In genomic region chr6:90096818-90097217, GRCh38 we compare ENCODE assay signal across 18 cellular contexts.
A peak's percentile ranks its signal among the peaks of the same experiment; 100 is the strongest.
DNase-seq lines count a peak whose midpoint lies in the region; ATAC-seq and TF ChIP-seq lines count a peak whose summit lies in the region.
"Had no signal": no experiment of that assay in that cellular context is flagged by ENCODE, and none has a peak within 500 bp of the region (broad histone marks: within the 10 kb centered on the region; RNA-seq: fewer than 3 reads in every experiment).

No MANE protein-coding gene starts in this region.

- no peak for ATAC-seq in CD8-positive, alpha-beta T cell
- no peak for ATAC-seq in RWPE2 (ENCODE audit: low read depth)
- ATAC-seq in GM19455 (IDR thresholded peaks at IDR 0.05; ENCODE audit: unreplicated experiment): no peak
- ATAC-seq: left ventricle myocardium superior had no signal

- TF ChIP-seq EP300 in esophagus muscularis mucosa (IDR thresholded peaks at IDR 0.05): no peak

- H3K36me3 Mint-ChIP-seq in CD8-positive, alpha-beta T cell: no peaks in the 10 kb centered on the region

- no peaks in the 10 kb centered on the region for H3K9me3 ChIP-seq in CD8-positive, alpha-beta T cell (ENCODE audit: low read length)
- peaks cover 4% of the 10 kb centered on the region for H3K9me3 ChIP-seq in RWPE2 (ENCODE audit: severe bottlenecking)
- no peaks in the 10 kb centered on the region for H3K9me3 ChIP-seq in esophagus muscularis mucosa
- no peaks in the 10 kb centered on the region for H3K9me3 ChIP-seq in skeletal muscle satellite cell (replicated peaks; ENCODE audit: low read length)
- H3K9me3 ChIP-seq: BE2C had no signal

- H3K27ac Mint-ChIP-seq in CD8-positive, alpha-beta T cell: peak overlapping the region; percentile 69
- H3K27ac Mint-ChIP-seq: T-helper 1 cell treated with Interleukin-12 subunit alpha and Interleukin-12 subunit beta and Interleukin-4 antibody, amounts not matched to agents 30 μg/mL and 1 μg/mL, for 36 hours had no signal

- no peaks in the 10 kb centered on the region for H3K36me3 ChIP-seq in CD8-positive, alpha-beta T cell (ENCODE audit: insufficient read depth, low read length)
- H3K36me3 ChIP-seq in RWPE2 (ENCODE audit: low read depth) (no peaks in the 10 kb centered on the region), esophagus muscularis mucosa (no peaks in the 10 kb centered on the region), skeletal muscle satellite cell (ENCODE audit: insufficient read depth, low read length) (no peaks in the 10 kb centered on the region)
- H3K36me3 ChIP-seq: BE2C had no signal

- TF ChIP-seq CTCF in CD8-positive, alpha-beta T cell (IDR thresholded peaks at IDR 0.05): no peak
- TF ChIP-seq CTCF in RWPE2 (IDR thresholded peaks at IDR 0.05; ENCODE audit: poor library complexity, severe bottlenecking) (no peak), esophagus muscularis mucosa (IDR thresholded peaks at IDR 0.05) (no peak)

- H3K27ac ChIP-seq in CD8-positive, alpha-beta T cell (ENCODE audit: low read depth, low read length): no peak overlapping the region
- H3K27ac ChIP-seq in RWPE2 (ENCODE audit: poor library complexity, severe bottlenecking) (peak overlapping the region; percentile 99), esophagus muscularis mucosa (replicated peaks in 1 of 4) (peak overlapping the region; percentile 81 to 85 (median 82))

- H3K4me1 Mint-ChIP-seq in CD8-positive, alpha-beta T cell (ENCODE audit: low read depth): peaks cover 84% of the 10 kb centered on the region

- peaks cover 64% of the 10 kb centered on the region for H3K4me1 ChIP-seq in CD8-positive, alpha-beta T cell (ENCODE audit: insufficient read depth, low read length)
- H3K4me1 ChIP-seq in RWPE2 (ENCODE audit: insufficient read depth, poor library complexity, severe bottlenecking) (peaks cover 35% of the 10 kb centered on the region), esophagus muscularis mucosa (peaks cover 22 to 33% (median 32%) of the 10 kb centered on the region in 4 donors), skeletal muscle satellite cell (ENCODE audit: control insufficient read depth, insufficient read depth, low read length) (peaks cover 35% of the 10 kb centered on the region)
- H3K4me1 ChIP-seq: BE2C had no signal

- TF ChIP-seq POLR2A in esophagus muscularis mucosa (IDR thresholded peaks at IDR 0.05; ENCODE audit: low read depth): no peak

- no peak overlapping the region for H3K4me3 Mint-ChIP-seq in CD8-positive, alpha-beta T cell
- H3K4me3 Mint-ChIP-seq: T-helper 1 cell treated with Interleukin-12 subunit alpha and Interleukin-12 subunit beta and Interleukin-4 antibody, amounts not matched to agents 30 μg/mL and 1 μg/mL, for 36 hours had no signal

- H3K4me2 ChIP-seq in skeletal muscle satellite cell (ENCODE audit: low read length): no peak overlapping the region

- no peaks in the 10 kb centered on the region for H3K27me3 Mint-ChIP-seq in CD8-positive, alpha-beta T cell (ENCODE audit: low read depth)

- 91% methylated on average over 4 of the region's 4 CpGs for WGBS in esophagus muscularis mucosa

- peak overlapping the region; percentile 72 for H3K9ac ChIP-seq in skeletal muscle satellite cell (ENCODE audit: low read depth, low read length)

- CTCF ChIA-PET in CD8-positive, alpha-beta T cell (lab: Charles Lee): no interaction called here

- H3K9me3 Mint-ChIP-seq in CD8-positive, alpha-beta T cell: no peaks in the 10 kb centered on the region

- no peak for DNase-seq in CD8-positive, alpha-beta T cell
- no peak for DNase-seq in RWPE2 (ENCODE audit: low spot score)
- DNase-seq in esophagus muscularis mucosa (ENCODE audit: extremely low spot score): no peak
- DNase-seq in SIG-M5 treated with dmso at 0.1 percent for 504 hours (lab: John Stamatoyannopoulos, UW; ENCODE audit: unreplicated experiment): no peak
- no peak for DNase-seq in cerebellar cortex (ENCODE audit: low spot score)
- DNase-seq: activated CD4-positive, CD25-positive, alpha-beta regulatory T cell; activated CD8-positive, alpha-beta memory T cell treated with anti-CD3 and anti-CD28 coated beads, Interleukin-2, amount 50 U/mL, for 4 hours; BE2C; caudate nucleus; foreskin fibroblast; H7; Kasumi-1; left ventricle myocardium superior; NCI-H345; substantia nigra had no signal

- no peaks in the 10 kb centered on the region for H3K27me3 ChIP-seq in CD8-positive, alpha-beta T cell (ENCODE audit: insufficient read depth, low read length)
- H3K27me3 ChIP-seq in RWPE2 (ENCODE audit: insufficient read depth, poor library complexity, severe bottlenecking): no peaks in the 10 kb centered on the region
- H3K27me3 ChIP-seq in esophagus muscularis mucosa: no peaks in the 10 kb centered on the region
- no peaks in the 10 kb centered on the region for H3K27me3 ChIP-seq in skeletal muscle satellite cell (ENCODE audit: control insufficient read depth, insufficient read depth, low read length)
- H3K27me3 ChIP-seq: BE2C had no signal

- no peak overlapping the region for H3K4me3 ChIP-seq in CD8-positive, alpha-beta T cell (ENCODE audit: low read depth, low read length)
- H3K4me3 ChIP-seq in RWPE2 (ENCODE audit: severe bottlenecking): no peak overlapping the region
- no peak overlapping the region for H3K4me3 ChIP-seq in esophagus muscularis mucosa
- H3K4me3 ChIP-seq in skeletal muscle satellite cell (ENCODE audit: low read length): no peak overlapping the region

- intact Hi-C loops in CD8-positive, alpha-beta T cell (cut with DNase I, micrococcal nuclease): loop anchor here in 1 of 2 experiments (5.0 kb wide), 1 partner anchor 80 kb away; no protein-coding TSS in a partner anchor
- intact Hi-C loops in esophagus muscularis mucosa (cut with DNase I): loop anchor here (5.0 to 10.0 kb wide), 3 partner anchors 120 to 278 kb away; partner anchors contain the start of gene BACH2

- POLR2A ChIA-PET in CD8-positive, alpha-beta T cell (lab: Charles Lee): interaction anchor here (1.1 kb wide), 1 partner anchor 122 kb away, joined by 3 read pairs; no protein-coding TSS in a partner anchor
